Comparison of ENCODE assay signal across 1 cellular context in the genomic region with DNA sequence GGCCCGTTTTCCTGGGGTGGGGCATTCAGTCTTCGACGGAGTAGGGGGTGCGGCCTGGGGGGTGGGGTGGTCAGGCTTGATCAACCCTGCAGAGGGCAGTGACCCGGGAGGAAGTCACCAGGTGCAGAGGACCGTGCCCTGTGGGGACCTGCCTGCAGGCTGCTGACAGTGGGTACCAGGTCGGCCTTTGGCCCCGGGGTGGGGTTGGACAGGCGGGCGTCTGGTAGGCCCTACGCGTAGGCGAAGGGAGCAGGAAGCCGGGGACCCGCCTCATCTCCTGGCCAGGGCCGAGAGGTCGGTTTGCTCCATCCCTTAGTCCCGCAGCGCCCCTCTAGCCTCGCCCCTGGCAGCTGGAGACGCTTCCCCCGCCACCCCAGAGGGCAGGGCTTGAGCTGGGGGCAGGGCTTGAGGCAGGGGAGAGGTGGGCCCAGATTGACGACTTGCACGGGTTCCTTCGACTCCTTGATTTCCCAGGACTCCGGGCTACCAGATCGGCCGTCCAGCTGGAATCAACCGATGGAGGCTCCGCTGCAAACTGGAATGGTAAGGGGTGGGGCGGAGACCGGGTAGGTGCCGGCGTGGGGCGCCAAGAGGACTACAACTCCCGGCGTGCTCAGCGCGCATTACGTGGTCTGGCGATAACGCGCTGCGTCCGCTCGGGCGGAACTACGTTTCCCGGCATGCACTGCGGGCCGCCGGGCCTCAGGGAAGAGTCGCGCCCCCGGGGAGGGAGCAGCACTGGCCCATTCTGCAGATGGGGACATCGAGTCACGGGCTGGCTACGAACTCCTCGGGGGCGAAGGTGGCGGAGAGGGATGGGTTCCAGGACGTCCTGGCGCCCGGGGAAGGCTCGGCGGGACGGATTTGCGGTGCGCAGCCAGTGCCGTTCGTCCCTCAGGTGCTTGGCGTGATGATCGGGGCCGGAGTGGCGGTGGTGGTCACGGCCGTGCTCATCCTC.
TF ChIP-seq lines count a peak whose summit lies in the region.

Gene PNPLA6, plus strand, starts transcription at position 683 of the 958 bp plus-strand sequence. Its CDS starts 72 bp downstream, at position 755.

TF ChIP-seq in HepG2, 621 proteins besides CTCF, POLR2A, EP300 and RAD21 (continued from another document and continues in another):
- no peak for TF ChIP-seq TBP (CRISPR knock-in tag; IDR thresholded peaks at IDR 0.05)
- TF ChIP-seq FOSL2 (CRISPR knock-in tag; IDR thresholded peaks at IDR 0.05) = peak; percentile 53; the same call in 1 of the 2 replicates
- 0 out of 2 replicates have a peak, but pooled peaks have one; percentile 38 for TF ChIP-seq TFE3 (CRISPR knock-in tag; IDR thresholded peaks at IDR 0.05)
- TF ChIP-seq ZIK1 (CRISPR knock-in tag; IDR thresholded peaks at IDR 0.05; ENCODE audit: borderline replicate concordance, low read depth) = 0 out of 2 replicates have a peak, but pooled peaks have one; percentile 40
- TF ChIP-seq SAFB2 (CRISPR knock-in tag; IDR thresholded peaks at IDR 0.05; ENCODE audit: borderline replicate concordance, low read depth) = peak; percentile 77; the same call in 1 of the 2 replicates
- TF ChIP-seq HES4 (CRISPR knock-in tag; IDR thresholded peaks at IDR 0.05; ENCODE audit: borderline replicate concordance) = no peak; the same call in 1 of the 2 replicates
- TF ChIP-seq ZNF354B (CRISPR knock-in tag; IDR thresholded peaks at IDR 0.05) = no peak
- TF ChIP-seq, protein P1, sequence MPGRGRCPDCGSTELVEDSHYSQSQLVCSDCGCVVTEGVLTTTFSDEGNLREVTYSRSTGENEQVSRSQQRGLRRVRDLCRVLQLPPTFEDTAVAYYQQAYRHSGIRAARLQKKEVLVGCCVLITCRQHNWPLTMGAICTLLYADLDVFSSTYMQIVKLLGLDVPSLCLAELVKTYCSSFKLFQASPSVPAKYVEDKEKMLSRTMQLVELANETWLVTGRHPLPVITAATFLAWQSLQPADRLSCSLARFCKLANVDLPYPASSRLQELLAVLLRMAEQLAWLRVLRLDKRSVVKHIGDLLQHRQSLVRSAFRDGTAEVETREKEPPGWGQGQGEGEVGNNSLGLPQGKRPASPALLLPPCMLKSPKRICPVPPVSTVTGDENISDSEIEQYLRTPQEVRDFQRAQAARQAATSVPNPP (CRISPR knock-in tag; IDR thresholded peaks at IDR 0.05) = no peak
- peak; percentile 61 for TF ChIP-seq PHF20 (CRISPR knock-in tag; IDR thresholded peaks at IDR 0.05)
- no peak for TF ChIP-seq ZFP62 (CRISPR knock-in tag; IDR thresholded peaks at IDR 0.05)
- no peak for TF ChIP-seq KLF9 (CRISPR knock-in tag; IDR thresholded peaks at IDR 0.05; ENCODE audit: low read depth)
- TF ChIP-seq ZNF878 (CRISPR knock-in tag; IDR thresholded peaks at IDR 0.05) = no peak
- TF ChIP-seq FOXC1 (CRISPR knock-in tag; IDR thresholded peaks at IDR 0.05; ENCODE audit: borderline replicate concordance) = peak; percentile 28; the same call in 1 of the 2 replicates
- TF ChIP-seq SETDB1 (CRISPR knock-in tag; IDR thresholded peaks at IDR 0.05; ENCODE audit: borderline replicate concordance) = no peak
- peak; percentile 60; the same call in 1 of the 2 replicates for TF ChIP-seq ZNF704 (CRISPR knock-in tag; IDR thresholded peaks at IDR 0.05; ENCODE audit: borderline replicate concordance)
- TF ChIP-seq, protein P2, sequence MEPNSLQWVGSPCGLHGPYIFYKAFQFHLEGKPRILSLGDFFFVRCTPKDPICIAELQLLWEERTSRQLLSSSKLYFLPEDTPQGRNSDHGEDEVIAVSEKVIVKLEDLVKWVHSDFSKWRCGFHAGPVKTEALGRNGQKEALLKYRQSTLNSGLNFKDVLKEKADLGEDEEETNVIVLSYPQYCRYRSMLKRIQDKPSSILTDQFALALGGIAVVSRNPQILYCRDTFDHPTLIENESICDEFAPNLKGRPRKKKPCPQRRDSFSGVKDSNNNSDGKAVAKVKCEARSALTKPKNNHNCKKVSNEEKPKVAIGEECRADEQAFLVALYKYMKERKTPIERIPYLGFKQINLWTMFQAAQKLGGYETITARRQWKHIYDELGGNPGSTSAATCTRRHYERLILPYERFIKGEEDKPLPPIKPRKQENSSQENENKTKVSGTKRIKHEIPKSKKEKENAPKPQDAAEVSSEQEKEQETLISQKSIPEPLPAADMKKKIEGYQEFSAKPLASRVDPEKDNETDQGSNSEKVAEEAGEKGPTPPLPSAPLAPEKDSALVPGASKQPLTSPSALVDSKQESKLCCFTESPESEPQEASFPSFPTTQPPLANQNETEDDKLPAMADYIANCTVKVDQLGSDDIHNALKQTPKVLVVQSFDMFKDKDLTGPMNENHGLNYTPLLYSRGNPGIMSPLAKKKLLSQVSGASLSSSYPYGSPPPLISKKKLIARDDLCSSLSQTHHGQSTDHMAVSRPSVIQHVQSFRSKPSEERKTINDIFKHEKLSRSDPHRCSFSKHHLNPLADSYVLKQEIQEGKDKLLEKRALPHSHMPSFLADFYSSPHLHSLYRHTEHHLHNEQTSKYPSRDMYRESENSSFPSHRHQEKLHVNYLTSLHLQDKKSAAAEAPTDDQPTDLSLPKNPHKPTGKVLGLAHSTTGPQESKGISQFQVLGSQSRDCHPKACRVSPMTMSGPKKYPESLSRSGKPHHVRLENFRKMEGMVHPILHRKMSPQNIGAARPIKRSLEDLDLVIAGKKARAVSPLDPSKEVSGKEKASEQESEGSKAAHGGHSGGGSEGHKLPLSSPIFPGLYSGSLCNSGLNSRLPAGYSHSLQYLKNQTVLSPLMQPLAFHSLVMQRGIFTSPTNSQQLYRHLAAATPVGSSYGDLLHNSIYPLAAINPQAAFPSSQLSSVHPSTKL (CRISPR knock-in tag; IDR thresholded peaks at IDR 0.05) = peak; percentile 49
- TF ChIP-seq, protein P3, sequence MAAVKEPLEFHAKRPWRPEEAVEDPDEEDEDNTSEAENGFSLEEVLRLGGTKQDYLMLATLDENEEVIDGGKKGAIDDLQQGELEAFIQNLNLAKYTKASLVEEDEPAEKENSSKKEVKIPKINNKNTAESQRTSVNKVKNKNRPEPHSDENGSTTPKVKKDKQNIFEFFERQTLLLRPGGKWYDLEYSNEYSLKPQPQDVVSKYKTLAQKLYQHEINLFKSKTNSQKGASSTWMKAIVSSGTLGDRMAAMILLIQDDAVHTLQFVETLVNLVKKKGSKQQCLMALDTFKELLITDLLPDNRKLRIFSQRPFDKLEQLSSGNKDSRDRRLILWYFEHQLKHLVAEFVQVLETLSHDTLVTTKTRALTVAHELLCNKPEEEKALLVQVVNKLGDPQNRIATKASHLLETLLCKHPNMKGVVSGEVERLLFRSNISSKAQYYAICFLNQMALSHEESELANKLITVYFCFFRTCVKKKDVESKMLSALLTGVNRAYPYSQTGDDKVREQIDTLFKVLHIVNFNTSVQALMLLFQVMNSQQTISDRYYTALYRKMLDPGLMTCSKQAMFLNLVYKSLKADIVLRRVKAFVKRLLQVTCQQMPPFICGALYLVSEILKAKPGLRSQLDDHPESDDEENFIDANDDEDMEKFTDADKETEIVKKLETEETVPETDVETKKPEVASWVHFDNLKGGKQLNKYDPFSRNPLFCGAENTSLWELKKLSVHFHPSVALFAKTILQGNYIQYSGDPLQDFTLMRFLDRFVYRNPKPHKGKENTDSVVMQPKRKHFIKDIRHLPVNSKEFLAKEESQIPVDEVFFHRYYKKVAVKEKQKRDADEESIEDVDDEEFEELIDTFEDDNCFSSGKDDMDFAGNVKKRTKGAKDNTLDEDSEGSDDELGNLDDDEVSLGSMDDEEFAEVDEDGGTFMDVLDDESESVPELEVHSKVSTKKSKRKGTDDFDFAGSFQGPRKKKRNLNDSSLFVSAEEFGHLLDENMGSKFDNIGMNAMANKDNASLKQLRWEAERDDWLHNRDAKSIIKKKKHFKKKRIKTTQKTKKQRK (IDR thresholded peaks at IDR 0.05; ENCODE audit: low read length) = no peak
- TF ChIP-seq KLF15 (CRISPR knock-in tag; IDR thresholded peaks at IDR 0.05; ENCODE audit: borderline replicate concordance) = no peak
- TF ChIP-seq ZNF367 (CRISPR knock-in tag; IDR thresholded peaks at IDR 0.05; ENCODE audit: borderline replicate concordance) = no peak
- TF ChIP-seq ZNF232 (CRISPR knock-in tag; IDR thresholded peaks at IDR 0.05; ENCODE audit: borderline replicate concordance) = no peak
- TF ChIP-seq, protein P4, sequence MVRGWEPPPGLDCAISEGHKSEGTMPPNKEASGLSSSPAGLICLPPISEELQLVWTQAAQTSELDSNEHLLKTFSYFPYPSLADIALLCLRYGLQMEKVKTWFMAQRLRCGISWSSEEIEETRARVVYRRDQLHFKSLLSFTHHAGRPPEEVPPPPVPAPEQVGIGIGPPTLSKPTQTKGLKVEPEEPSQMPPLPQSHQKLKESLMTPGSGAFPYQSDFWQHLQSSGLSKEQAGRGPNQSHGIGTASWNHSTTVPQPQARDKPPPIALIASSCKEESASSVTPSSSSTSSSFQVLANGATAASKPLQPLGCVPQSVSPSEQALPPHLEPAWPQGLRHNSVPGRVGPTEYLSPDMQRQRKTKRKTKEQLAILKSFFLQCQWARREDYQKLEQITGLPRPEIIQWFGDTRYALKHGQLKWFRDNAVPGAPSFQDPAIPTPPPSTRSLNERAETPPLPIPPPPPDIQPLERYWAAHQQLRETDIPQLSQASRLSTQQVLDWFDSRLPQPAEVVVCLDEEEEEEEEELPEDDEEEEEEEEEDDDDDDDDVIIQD (CRISPR knock-in tag; IDR thresholded peaks at IDR 0.05; ENCODE audit: low read depth) = 0 out of 2 replicates have a peak, but pooled peaks have one; percentile 2
- no peak for TF ChIP-seq PCBP2 (optimal IDR thresholded peaks at IDR 0.05; ENCODE audit: low read depth, low read length, poor library complexity, severe bottlenecking)
- no peak for TF ChIP-seq ZSCAN9 (CRISPR knock-in tag; IDR thresholded peaks at IDR 0.05; ENCODE audit: borderline replicate concordance)
- 0 out of 2 replicates have a peak, but pooled peaks have one; percentile 23 for TF ChIP-seq KLF6 (CRISPR knock-in tag; IDR thresholded peaks at IDR 0.05)
- no peak for TF ChIP-seq ZBTB4 (CRISPR knock-in tag; IDR thresholded peaks at IDR 0.05; ENCODE audit: borderline replicate concordance)
- TF ChIP-seq, protein P5, sequence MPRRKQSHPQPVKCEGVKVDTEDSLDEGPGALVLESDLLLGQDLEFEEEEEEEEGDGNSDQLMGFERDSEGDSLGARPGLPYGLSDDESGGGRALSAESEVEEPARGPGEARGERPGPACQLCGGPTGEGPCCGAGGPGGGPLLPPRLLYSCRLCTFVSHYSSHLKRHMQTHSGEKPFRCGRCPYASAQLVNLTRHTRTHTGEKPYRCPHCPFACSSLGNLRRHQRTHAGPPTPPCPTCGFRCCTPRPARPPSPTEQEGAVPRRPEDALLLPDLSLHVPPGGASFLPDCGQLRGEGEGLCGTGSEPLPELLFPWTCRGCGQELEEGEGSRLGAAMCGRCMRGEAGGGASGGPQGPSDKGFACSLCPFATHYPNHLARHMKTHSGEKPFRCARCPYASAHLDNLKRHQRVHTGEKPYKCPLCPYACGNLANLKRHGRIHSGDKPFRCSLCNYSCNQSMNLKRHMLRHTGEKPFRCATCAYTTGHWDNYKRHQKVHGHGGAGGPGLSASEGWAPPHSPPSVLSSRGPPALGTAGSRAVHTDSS (CRISPR knock-in tag; conservative IDR thresholded peaks at IDR 0.05) = no peak
- no peak for TF ChIP-seq ZNF180 (CRISPR knock-in tag; IDR thresholded peaks at IDR 0.05; ENCODE audit: borderline replicate concordance, low read depth)
- no peak for TF ChIP-seq ZNF766 (CRISPR knock-in tag; IDR thresholded peaks at IDR 0.05; ENCODE audit: borderline replicate concordance)
- no peak for TF ChIP-seq NCOA1 (CRISPR knock-in tag; IDR thresholded peaks at IDR 0.05)
- no peak for TF ChIP-seq NFE2 (CRISPR knock-in tag; IDR thresholded peaks at IDR 0.05)
- TF ChIP-seq ETV5 (CRISPR knock-in tag; IDR thresholded peaks at IDR 0.05; ENCODE audit: borderline replicate concordance) = peak; percentile 69
- TF ChIP-seq NR2C2 (CRISPR knock-in tag; IDR thresholded peaks at IDR 0.05; ENCODE audit: borderline replicate concordance) = peak; percentile 79
- TF ChIP-seq HCFC1 (IDR thresholded peaks at IDR 0.05; ENCODE audit: low read depth, low read length) = peak; percentile 98
- TF ChIP-seq RNF2 (conservative IDR thresholded peaks at IDR 0.05; ENCODE audit: low read depth) = no peak
- peak; percentile 69 for TF ChIP-seq ELF3 (CRISPR knock-in tag; IDR thresholded peaks at IDR 0.05)
- no peak for TF ChIP-seq REL (CRISPR knock-in tag; conservative IDR thresholded peaks at IDR 0.05)
- TF ChIP-seq RXRB (CRISPR knock-in tag; IDR thresholded peaks at IDR 0.05; ENCODE audit: borderline replicate concordance) = peak; percentile 47; the same call in 1 of the 2 replicates
- no peak; the same call in 1 of the 2 replicates for TF ChIP-seq EEA1 (CRISPR knock-in tag; IDR thresholded peaks at IDR 0.05; ENCODE audit: borderline replicate concordance)
